21 cellular contexts compared by ENCODE assay signal in the genomic region with DNA sequence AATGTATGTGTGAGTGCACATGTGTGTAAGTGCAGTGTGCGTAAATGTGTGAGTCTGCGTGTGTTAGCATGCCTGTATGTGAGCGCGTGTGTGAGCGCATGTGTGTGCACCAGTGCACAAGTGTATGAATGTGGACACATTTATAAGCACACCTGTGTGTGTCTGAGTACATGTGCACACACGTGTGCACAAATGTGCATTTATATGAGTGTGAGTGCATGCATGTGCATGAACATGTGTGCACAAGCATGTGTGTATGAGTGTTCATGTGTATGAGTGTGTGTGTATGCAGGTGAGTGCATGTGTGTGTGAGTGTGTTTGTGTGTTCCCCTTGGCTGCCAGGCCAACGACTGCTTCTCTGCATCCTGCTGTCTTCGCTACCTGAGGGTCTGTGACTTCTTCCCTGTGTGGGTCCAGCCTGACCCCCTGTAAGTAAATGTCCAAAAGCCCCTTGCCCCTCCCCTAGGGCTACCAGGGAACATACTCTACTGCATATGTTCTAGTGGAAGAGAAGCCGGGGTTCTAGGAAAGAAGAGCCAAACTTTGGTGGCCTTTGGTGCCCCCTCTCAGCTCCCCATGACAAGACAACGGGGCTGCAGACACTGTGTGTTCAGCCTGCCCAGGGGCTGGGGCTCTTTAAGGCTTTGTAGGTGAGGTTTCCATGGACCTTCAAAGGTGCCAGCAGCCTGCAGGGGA. TPM values are rescaled to one million over a fixed set of nuclear protein-coding genes. Genes with fewer than 3 reads are reported as not detected.
DNase-seq lines count a peak whose midpoint lies in the region; ATAC-seq, FAIRE-seq and TF ChIP-seq lines count a peak whose summit lies in the region.
"Had no signal": no experiment of that assay in that cellular context is flagged by ENCODE, and none has a peak within 500 bp of the region (broad histone marks: within the 10 kb centered on the region; RNA-seq: fewer than 3 reads in every experiment).

No MANE protein-coding gene starts in this region.

- H2AFZ ChIP-seq in neuronal stem cell (ENCODE audit: low read length), result no peak overlapping the region

- H4K91ac ChIP-seq in neuronal stem cell (ENCODE audit: low read depth, low read length, poor library complexity), result no peak overlapping the region

- peak overlapping the region; percentile 60 for H3K14ac ChIP-seq in neuronal stem cell (ENCODE audit: low read length)

- no peak overlapping the region for H2BK120ac ChIP-seq in neuronal stem cell (ENCODE audit: low read depth, low read length)

- H3K9me3 ChIP-seq in endodermal cell (ENCODE audit: control insufficient read depth, low read length) (no peaks in the 10 kb centered on the region), neuronal stem cell (replicated peaks in 1 of 2; ENCODE audit: control insufficient read depth in 2 of 2, insufficient read depth in 1 of 2, low read depth in 1 of 2, low read length in 2 of 2) (no peaks in the 10 kb centered on the region), SJCRH30 (replicated peaks) (no peaks in the 10 kb centered on the region)
- H3K9me3 ChIP-seq: Peyer's patch had no signal

- peak; percentile 94 for FAIRE-seq in HTR-8/SVneo (lab: Jason Lieb, UNC)
- FAIRE-seq: H54 had no signal

- no peaks in the 10 kb centered on the region for H3K27me3 ChIP-seq in H7 (ENCODE audit: control insufficient read depth, insufficient read depth, low read length)
- H3K27me3 ChIP-seq in endodermal cell (ENCODE audit: control insufficient read depth, insufficient read depth, low read length, poor library complexity, severe bottlenecking), result no peaks in the 10 kb centered on the region
- H3K27me3 ChIP-seq in neuronal stem cell (ENCODE audit: control insufficient read depth in 3 of 3, insufficient read depth in 3 of 3, low read depth in 1 of 3, low read length in 3 of 3), result peaks cover 0 to 59% (median 0%) of the 10 kb centered on the region in 3 experiments
- H3K27me3 ChIP-seq in SJCRH30, result 0 out of 2 replicates have a peak, but pooled peaks cover 3% of the 10 kb centered on the region
- H3K27me3 ChIP-seq: Peyer's patch had no signal

- H3K27ac ChIP-seq in endodermal cell (ENCODE audit: low read depth, low read length), result no peak overlapping the region
- H3K27ac ChIP-seq in neuronal stem cell (replicated peaks; ENCODE audit: low read length), result no peak overlapping the region
- no peak overlapping the region for H3K27ac ChIP-seq in SJCRH30
- H3K27ac ChIP-seq: C4-2B, Peyer's patch, SK-N-MC had no signal

- no peaks in the 10 kb centered on the region for H3K36me3 Mint-ChIP-seq in endodermal cell (ENCODE audit: low read depth)

- 93 to 98% methylated on average over 6 to 10 of the region's 10 CpGs for WGBS in endodermal cell (ENCODE audit: insufficient coverage in 1 of 2, insufficient read length in 1 of 2), 2 experiments
- WGBS in neuronal stem cell (ENCODE audit: extremely low coverage in 2 of 2, insufficient read length in 2 of 2, insufficient replicate concordance in 1 of 2), 2 donors, result no CpG with 5 or more reads among the region's 10 CpGs

- peak overlapping the region; percentile 30 for H2BK15ac ChIP-seq in neuronal stem cell (ENCODE audit: low read length)

- H2BK5ac ChIP-seq in neuronal stem cell (ENCODE audit: low read length), result no peak overlapping the region

- no peak overlapping the region for H3K4me2 ChIP-seq in neuronal stem cell (ENCODE audit: insufficient read depth, low read length, poor library complexity, severe bottlenecking)

- H3K4ac ChIP-seq in neuronal stem cell (ENCODE audit: low read length), result no peak overlapping the region

- peaks cover 9% of the 10 kb centered on the region for H3K27me3 Mint-ChIP-seq in endodermal cell (ENCODE audit: insufficient read depth)

- no peak overlapping the region for H3K4me3 Mint-ChIP-seq in endodermal cell

- H3K18ac ChIP-seq in neuronal stem cell (ENCODE audit: low read length), result peak overlapping the region; percentile 27

- no peak overlapping the region for H3K27ac Mint-ChIP-seq in endodermal cell

- no peak overlapping the region for H4K8ac ChIP-seq in neuronal stem cell (ENCODE audit: low read depth, low read length)

- DNase-seq in H7 (peak; percentile 67), HTR-8/SVneo (ENCODE audit: insufficient read length, low spot score) (no peak), endodermal cell (peak; percentile 61), neuronal stem cell (ENCODE audit: low spot score) (no peak), foreskin melanocyte (no peak), SJCRH30 (no peak)
- DNase-seq: AML-193; DND-41; IMR-90; MM.1S; NCI-H1092; NCI-H2081 treated with DMSO at 0.1 percent for 48 hours; NCI-H446 treated with DMSO at 0.1 percent for 48 hours; NCI-H69; NK-92 treated with Interleukin-12 subunit alpha and Interleukin-12 subunit beta, amount 100 ng/mL, for 24 hours; Peyer's patch had no signal

- H2BK12ac ChIP-seq in neuronal stem cell (ENCODE audit: low read length), result no peak overlapping the region

- peak overlapping the region; percentile 80 for H3K23ac ChIP-seq in neuronal stem cell (ENCODE audit: low read depth, low read length, poor library complexity)

- peaks cover 3% of the 10 kb centered on the region for H3K79me1 ChIP-seq in neuronal stem cell (ENCODE audit: low read depth, low read length)

- H3K4me1 ChIP-seq in endodermal cell (ENCODE audit: control insufficient read depth, insufficient read depth, low read length) (peaks cover 6% of the 10 kb centered on the region), neuronal stem cell (ENCODE audit: control insufficient read depth in 2 of 2, insufficient read depth in 1 of 2, low read depth in 1 of 2, low read length in 2 of 2) (peaks cover 0 to 3% of the 10 kb centered on the region in 2 donors), SJCRH30 (peaks cover 14% of the 10 kb centered on the region)

- no peak overlapping the region for H2AK5ac ChIP-seq in neuronal stem cell (ENCODE audit: low read depth, low read length)

- ATAC-seq in HG03175 (IDR thresholded peaks at IDR 0.05; ENCODE audit: unreplicated experiment), result no peak

- H3K4me1 Mint-ChIP-seq in endodermal cell, result peaks cover 22% of the 10 kb centered on the region

- H3K4me3 ChIP-seq in H7 (ENCODE audit: insufficient read depth, low read depth, low read length) (no peak overlapping the region), endodermal cell (ENCODE audit: low read length) (no peak overlapping the region), neuronal stem cell (ENCODE audit: low read length in 2 of 2) (no peak overlapping the region), SJCRH30 (no peak overlapping the region)
- H3K4me3 ChIP-seq: Peyer's patch, SK-N-MC had no signal

- TF ChIP-seq CTCF in endodermal cell (conservative IDR thresholded peaks at IDR 0.05), result peak; percentile 39

- no peak overlapping the region for H3K9ac ChIP-seq in endodermal cell (ENCODE audit: extremely low read depth, low read length, poor library complexity, severe bottlenecking)
- H3K9ac ChIP-seq in neuronal stem cell (ENCODE audit: low read depth, low read length, poor library complexity), result peak overlapping the region; percentile 32

- H3K36me3 ChIP-seq in H7 (replicated peaks; ENCODE audit: control insufficient read depth, insufficient read depth, low read length), result no peaks in the 10 kb centered on the region
- no peaks in the 10 kb centered on the region for H3K36me3 ChIP-seq in endodermal cell (ENCODE audit: control insufficient read depth, insufficient read depth, low read length)
- peaks cover 0 to 2% of the 10 kb centered on the region in 2 donors for H3K36me3 ChIP-seq in neuronal stem cell (replicated peaks in 1 of 2; ENCODE audit: control insufficient read depth in 2 of 2, insufficient read depth in 2 of 2, low read length in 2 of 2)
- H3K36me3 ChIP-seq in SJCRH30, result no peaks in the 10 kb centered on the region
- H3K36me3 ChIP-seq: Peyer's patch had no signal

- no peaks in the 10 kb centered on the region for H3K9me3 Mint-ChIP-seq in endodermal cell

RNA-seq across cellular contexts. Expression of a gene that starts 17.0 kb away (rescaled TPM):
- 0.04 TPM in 1 of 2 replicates, not detected in the other for total RNA-seq in H7 (2014; rRNA removed; shearing (Covaris generic))
- total RNA-seq in endodermal cell, result under 1 TPM; 0.18 to 0.27 TPM
- 0.11 TPM for polyA plus RNA-seq in endodermal cell (2013, experiment 1 of 2)
- 0.12 TPM for polyA plus RNA-seq in endodermal cell (2013, experiment 2 of 2)
- polyA plus RNA-seq in neuronal stem cell (2013, experiment 1 of 2), result under 0.01 TPM
- 0.01 TPM for polyA plus RNA-seq in neuronal stem cell (2013, experiment 2 of 2)
- 0.35 and 0.93 TPM in 2 replicates for total RNA-seq in SJCRH30 (2014; rRNA removed; shearing (Covaris generic))
- total RNA-seq: G401, IMR-90 had no signal
- polyA plus RNA-seq: IMR-90 had no signal

Comparison
In these comparisons a context has a peak if more than half of its experiments do, and no peak if none do; other contexts are left out.
1. DNase-seq: peak in H7 (single experiment) and endodermal cell (single experiment); none in HTR-8/SVneo (single experiment), neuronal stem cell (single experiment), foreskin melanocyte (single experiment) and SJCRH30 (0 of 2).